18 cellular contexts compared by ENCODE assay signal in the genomic region with DNA sequence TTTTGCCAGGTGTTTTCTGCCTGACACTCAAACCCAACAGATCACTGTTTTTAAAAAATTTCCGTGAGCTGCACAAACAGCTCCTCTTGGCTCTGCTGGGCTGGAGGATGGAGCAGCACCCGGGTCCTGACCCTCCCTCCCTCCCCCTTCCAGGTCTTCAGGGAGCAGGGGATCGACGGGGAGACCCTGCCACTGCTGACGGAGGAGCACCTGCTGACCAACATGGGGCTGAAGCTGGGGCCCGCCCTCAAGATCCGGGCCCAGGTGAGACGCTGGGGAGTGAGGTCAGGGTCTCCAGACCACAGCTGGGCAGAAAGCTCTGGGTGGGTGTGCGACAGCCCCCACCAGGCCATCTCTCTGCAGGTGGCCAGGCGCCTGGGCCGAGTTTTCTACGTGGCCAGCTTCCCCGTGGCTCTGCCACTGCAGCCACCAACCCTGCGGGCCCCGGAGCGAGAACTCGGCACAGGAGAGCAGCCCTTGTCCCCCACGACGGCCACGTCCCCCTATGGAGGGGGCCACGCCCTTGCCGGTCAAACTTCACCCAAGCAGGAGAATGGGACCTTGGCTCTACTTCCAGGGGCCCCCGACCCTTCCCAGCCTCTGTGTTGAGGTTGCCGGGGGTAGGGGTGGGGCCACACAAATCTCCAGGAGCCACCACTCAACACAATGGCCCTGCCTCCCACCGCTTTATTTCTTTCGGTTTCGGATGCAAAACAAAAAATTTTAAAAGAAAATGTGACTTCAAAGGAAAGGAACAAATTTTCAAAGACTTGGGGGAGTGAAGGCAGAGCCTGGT. TPM values are rescaled to one million over a fixed set of nuclear protein-coding genes. Genes with fewer than 3 reads are reported as not detected.
DNase-seq lines count a peak whose midpoint lies in the region; ATAC-seq and TF ChIP-seq lines count a peak whose summit lies in the region.
"Had no signal": no experiment of that assay in that cellular context is flagged by ENCODE, and none has a peak within 500 bp of the region (broad histone marks: within the 10 kb centered on the region; RNA-seq: fewer than 3 reads in every experiment).

No MANE protein-coding gene starts in this region.

- DNase-seq in RWPE1 (ENCODE audit: low spot score) = no peak
- DNase-seq in esophagus squamous epithelium (lab: John Stamatoyannopoulos, UW) = no peak
- peak; percentile 41 for DNase-seq in retina
- no peak for DNase-seq in dermis blood vessel endothelial cell
- no peak for DNase-seq in stimulated activated CD4-positive, alpha-beta T cell treated with anti-CD3 and anti-CD28 coated beads, Interleukin-4, amount 100 ng/mL, for 24 hours
- DNase-seq: activated T-cell treated with anti-CD3 and anti-CD28 coated beads, Interleukin-2, amount 50 U/mL, for 1 hour; DMS79 treated with DMSO at 0.1 percent for 48 hours; erythroblast; NCI-H2029 treated with DMSO at 0.1 percent for 48 hours; NCI-H526 treated with DMSO at 0.1 percent for 48 hours; PC-9; stimulated activated CD4-positive, alpha-beta T cell treated with anti-CD3 and anti-CD28 coated beads, Interleukin-1b, Interleukin-23, amount 100 ng/mL, for 48 hours; T-helper 1 cell; thyroid gland had no signal

- CTCF ChIA-PET in RWPE1 (lab: Yijun Ruan, JAX) = interaction anchor here (5.4 kb wide), 1 partner anchor 38 kb away, joined by 27 read pairs; no protein-coding TSS in a partner anchor

- H3K4me3 ChIP-seq in BLaER1 treated with 17β-estradiol and CSF1 and Interleukin-3, amounts not matched to agents 10 nM and 100 nM = no peak overlapping the region
- peak overlapping the region in 1 of 4 donors; percentile 19 for H3K4me3 ChIP-seq in esophagus squamous epithelium
- H3K4me3 ChIP-seq: PC-9 had no signal

- peaks cover 32 to 71% (median 64%) of the 10 kb centered on the region in 10 experiments; a peak in 19 of 20 replicates for H3K4me1 ChIP-seq in BLaER1 treated with 17β-estradiol and CSF1 and Interleukin-3, amounts not matched to agents 10 nM and 100 nM
- H3K4me1 ChIP-seq in esophagus squamous epithelium = peaks cover 29 to 53% (median 36%) of the 10 kb centered on the region in 3 donors

- H3K9ac ChIP-seq in BLaER1 treated with 17β-estradiol and CSF1 and Interleukin-3, amounts not matched to agents 10 nM and 100 nM = no peak overlapping the region

- TF ChIP-seq CTCF in RWPE1 (conservative IDR thresholded peaks at IDR 0.05; ENCODE audit: low read depth) (no peak), esophagus squamous epithelium (IDR thresholded peaks at IDR 0.05) (no peak)

- POLR2A ChIA-PET in RWPE1 (lab: Yijun Ruan, JAX; ENCODE audit: low non-redundant PET) = interaction anchor here (0.6 kb wide), 1 partner anchor 36 kb away, joined by 3 read pairs; no protein-coding TSS in a partner anchor

- H4K20me1 ChIP-seq in BLaER1 treated with 17β-estradiol and CSF1 and Interleukin-3, amounts not matched to agents 10 nM and 100 nM = peaks cover 14 to 100% (median 99%) of the 10 kb centered on the region in 11 experiments; a peak in 21 of 22 replicates

- H3K9me3 ChIP-seq in BLaER1 treated with 17β-estradiol and CSF1 and Interleukin-3, amounts not matched to agents 10 nM and 100 nM (replicated peaks in 1 of 11) = no peaks in the 10 kb centered on the region
- no peaks in the 10 kb centered on the region for H3K9me3 ChIP-seq in esophagus squamous epithelium
- H3K9me3 ChIP-seq: thyroid gland had no signal

- WGBS in esophagus squamous epithelium, 2 donors = 51 to 58% methylated on average over 4 of the region's 27 CpGs

- intact Hi-C loops in esophagus squamous epithelium (cut with DNase I) = no loop called here

- H3K4me2 ChIP-seq in BLaER1 treated with 17β-estradiol and CSF1 and Interleukin-3, amounts not matched to agents 10 nM and 100 nM = peak overlapping the region in 6 of 11 experiments; percentile 24 to 77 (median 62); a peak in 8 of 22 replicates

- TF ChIP-seq POLR2A in esophagus squamous epithelium (IDR thresholded peaks at IDR 0.05) = no peak

- peaks cover 43 to 56% (median 52%) of the 10 kb centered on the region in 11 experiments for H3K36me3 ChIP-seq in BLaER1 treated with 17β-estradiol and CSF1 and Interleukin-3, amounts not matched to agents 10 nM and 100 nM
- H3K36me3 ChIP-seq in esophagus squamous epithelium = peaks cover 16 to 53% (median 21%) of the 10 kb centered on the region in 3 donors

- H3K27ac ChIP-seq in BLaER1 treated with 17β-estradiol and CSF1 and Interleukin-3, amounts not matched to agents 10 nM and 100 nM = no peak overlapping the region
- peak overlapping the region; percentile 25; the same call in 1 of the 2 replicates for H3K27ac ChIP-seq in RWPE1
- peak overlapping the region; percentile 21 to 74 (median 36) for H3K27ac ChIP-seq in esophagus squamous epithelium
- H3K27ac ChIP-seq: C4-2B, PC-9 had no signal

- ATAC-seq in GM21526 (IDR thresholded peaks at IDR 0.05; ENCODE audit: low FRiP score, unreplicated experiment) = no peak

- peaks cover 59 to 77% (median 64%) of the 10 kb centered on the region in 11 experiments for H3K27me3 ChIP-seq in BLaER1 treated with 17β-estradiol and CSF1 and Interleukin-3, amounts not matched to agents 10 nM and 100 nM
- H3K27me3 ChIP-seq in esophagus squamous epithelium = peaks cover 19 to 52% (median 26%) of the 10 kb centered on the region in 4 donors

RNA-seq across cellular contexts. Expression of gene NOC2L, which starts 15.3 kb away (rescaled TPM):
- total RNA-seq in esophagus squamous epithelium = 10 to 100 TPM; 57.9 to 80.2 (median 60.4) TPM
- 70.5 and 98.0 TPM in 2 replicates for total RNA-seq in dermis blood vessel endothelial cell

RNA-seq across cellular contexts. Expression of gene KLHL17, which starts 16.6 kb away (rescaled TPM):
- total RNA-seq in esophagus squamous epithelium = 10 to 100 TPM in 3 of 4 donors, 1 to 10 TPM in 1; 8.7 to 13.8 (median 10.3) TPM
- 5.4 and 8.0 TPM in 2 replicates for total RNA-seq in dermis blood vessel endothelial cell

RNA-seq across cellular contexts. Expression of gene SAMD11, which starts 20.0 kb away (rescaled TPM):
- total RNA-seq in esophagus squamous epithelium (under 1 TPM in 3 of 4 donors, not detected in 1; 0.48 to 0.95 (median 0.57) TPM), dermis blood vessel endothelial cell (0.19 and 0.68 TPM in 2 replicates)

RNA-seq across cellular contexts. Expression of gene PLEKHN1, which starts 22.5 kb away (rescaled TPM):
- total RNA-seq in esophagus squamous epithelium (10 to 100 TPM; 16.8 to 39.6 (median 23.4) TPM), dermis blood vessel endothelial cell (0.17 and 0.37 TPM in 2 replicates)

RNA-seq across cellular contexts. Expression of gene PERM1, which starts 38.1 kb away (rescaled TPM):
- total RNA-seq in esophagus squamous epithelium (not detected), dermis blood vessel endothelial cell (not detected in 2 replicates)
- total RNA-seq: pulmonary artery endothelial cell had no signal

Comparison
In these comparisons a context has a peak if more than half of its experiments do, and no peak if none do; other contexts are left out.
1. H3K27ac ChIP-seq: peak in RWPE1 (single experiment) and esophagus squamous epithelium (4 of 4); none in BLaER1 treated with 17β-estradiol and CSF1 and Interleukin-3, amounts not matched to agents 10 nM and 100 nM (0 of 11).